In the genomic region with DNA sequence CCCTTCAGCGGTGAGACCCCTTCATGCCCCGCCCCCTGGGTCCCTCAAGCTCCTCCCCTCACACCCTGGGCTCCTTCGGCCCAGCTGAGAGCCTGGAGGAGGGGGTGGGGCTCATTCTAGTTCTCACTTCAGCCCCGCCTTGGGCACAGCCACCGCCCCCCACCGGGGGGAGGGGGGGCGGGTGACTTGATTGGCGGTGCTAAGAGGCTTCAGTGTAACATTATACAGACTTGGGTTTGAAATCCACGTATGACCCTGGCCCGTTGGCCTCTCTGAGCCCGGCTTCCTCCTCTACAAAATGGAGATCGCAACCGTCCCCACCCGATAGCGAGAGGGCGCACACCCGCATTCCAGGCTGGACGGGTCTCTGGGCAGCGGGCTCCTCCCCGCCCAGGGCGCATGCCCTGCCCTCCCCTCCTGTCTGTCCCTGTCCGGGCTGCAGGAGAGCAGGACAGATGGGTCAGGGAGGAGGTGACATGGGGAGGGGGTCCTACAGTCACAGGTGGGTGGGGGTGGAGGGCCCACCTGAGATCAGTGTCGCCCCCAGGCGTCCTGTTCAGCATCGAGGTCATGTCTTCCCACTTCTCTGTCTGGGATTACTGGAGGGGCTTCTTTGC, we compare ENCODE assay signal across 1 cellular context.
TF ChIP-seq lines count a peak whose summit lies in the region.

No MANE protein-coding gene starts in this region.

TF ChIP-seq in K562, 482 proteins besides CTCF, POLR2A, EP300 and RAD21 (continued from another document and continues in another):
- TF ChIP-seq, protein P1, sequence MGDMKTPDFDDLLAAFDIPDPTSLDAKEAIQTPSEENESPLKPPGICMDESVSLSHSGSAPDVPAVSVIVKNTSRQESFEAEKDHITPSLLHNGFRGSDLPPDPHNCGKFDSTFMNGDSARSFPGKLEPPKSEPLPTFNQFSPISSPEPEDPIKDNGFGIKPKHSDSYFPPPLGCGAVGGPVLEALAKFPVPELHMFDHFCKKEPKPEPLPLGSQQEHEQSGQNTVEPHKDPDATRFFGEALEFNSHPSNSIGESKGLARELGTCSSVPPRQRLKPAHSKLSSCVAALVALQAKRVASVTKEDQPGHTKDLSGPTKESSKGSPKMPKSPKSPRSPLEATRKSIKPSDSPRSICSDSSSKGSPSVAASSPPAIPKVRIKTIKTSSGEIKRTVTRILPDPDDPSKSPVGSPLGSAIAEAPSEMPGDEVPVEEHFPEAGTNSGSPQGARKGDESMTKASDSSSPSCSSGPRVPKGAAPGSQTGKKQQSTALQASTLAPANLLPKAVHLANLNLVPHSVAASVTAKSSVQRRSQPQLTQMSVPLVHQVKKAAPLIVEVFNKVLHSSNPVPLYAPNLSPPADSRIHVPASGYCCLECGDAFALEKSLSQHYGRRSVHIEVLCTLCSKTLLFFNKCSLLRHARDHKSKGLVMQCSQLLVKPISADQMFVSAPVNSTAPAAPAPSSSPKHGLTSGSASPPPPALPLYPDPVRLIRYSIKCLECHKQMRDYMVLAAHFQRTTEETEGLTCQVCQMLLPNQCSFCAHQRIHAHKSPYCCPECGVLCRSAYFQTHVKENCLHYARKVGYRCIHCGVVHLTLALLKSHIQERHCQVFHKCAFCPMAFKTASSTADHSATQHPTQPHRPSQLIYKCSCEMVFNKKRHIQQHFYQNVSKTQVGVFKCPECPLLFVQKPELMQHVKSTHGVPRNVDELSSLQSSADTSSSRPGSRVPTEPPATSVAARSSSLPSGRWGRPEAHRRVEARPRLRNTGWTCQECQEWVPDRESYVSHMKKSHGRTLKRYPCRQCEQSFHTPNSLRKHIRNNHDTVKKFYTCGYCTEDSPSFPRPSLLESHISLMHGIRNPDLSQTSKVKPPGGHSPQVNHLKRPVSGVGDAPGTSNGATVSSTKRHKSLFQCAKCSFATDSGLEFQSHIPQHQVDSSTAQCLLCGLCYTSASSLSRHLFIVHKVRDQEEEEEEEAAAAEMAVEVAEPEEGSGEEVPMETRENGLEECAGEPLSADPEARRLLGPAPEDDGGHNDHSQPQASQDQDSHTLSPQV (IDR thresholded peaks at IDR 0.05) = 0 out of 2 replicates have a peak, but pooled peaks have one; percentile 17
- TF ChIP-seq COPS2 (conservative IDR thresholded peaks at IDR 0.05) (no peak), CTBP1 (IDR thresholded peaks at IDR 0.05; ENCODE audit: borderline replicate concordance) (peak; percentile 48; the same call in 1 of the 2 replicates), CBX2 (IDR thresholded peaks at IDR 0.05; ENCODE audit: insufficient read depth, low read length, poor library complexity, severe bottlenecking) (no peak), SMARCE1 (IDR thresholded peaks at IDR 0.05) (peak; percentile 44; the same call in 1 of the 2 replicates), SMARCA4 (IDR thresholded peaks at IDR 0.05) (0 out of 2 replicates have a peak, but pooled peaks have one; percentile 15), NR3C1 (CRISPR knock-in tag; IDR thresholded peaks at IDR 0.05) (no peak), SMARCC2 (IDR thresholded peaks at IDR 0.05; ENCODE audit: low read depth) (no peak), CBX8 (IDR thresholded peaks at IDR 0.05; ENCODE audit: borderline replicate concordance, extremely low read depth, low read depth, low read length, poor library complexity, severe bottlenecking) (no peak), ZNF124 (CRISPR knock-in tag; IDR thresholded peaks at IDR 0.05) (no peak), NONO (IDR thresholded peaks at IDR 0.05; ENCODE audit: low read depth in 2 of 2, low read length in 1 of 2) (peak in 1 of 2 experiments; percentile 90; a peak in 2 of 4 replicates), BRCA1 (IDR thresholded peaks at IDR 0.05) (no peak), BRCA1 (CRISPR knock-in tag; IDR thresholded peaks at IDR 0.05) (no peak), PPARD (CRISPR knock-in tag; IDR thresholded peaks at IDR 0.05) (no peak), SRSF9 (IDR thresholded peaks at IDR 0.05; ENCODE audit: borderline replicate concordance, low read depth, low read length) (no peak), CXXC5 (CRISPR knock-in tag; IDR thresholded peaks at IDR 0.05) (peak; percentile 58), SMAD4 (CRISPR knock-in tag; conservative IDR thresholded peaks at IDR 0.05) (no peak), SMAD3 (CRISPR knock-in tag; conservative IDR thresholded peaks at IDR 0.05) (no peak), SAFB (IDR thresholded peaks at IDR 0.05; ENCODE audit: borderline replicate concordance, low read depth, low read length) (no peak), PTTG1 (tag; IDR thresholded peaks at IDR 0.05; ENCODE audit: low read depth) (no peak), HDGF (IDR thresholded peaks at IDR 0.05) (no peak), HDAC6 (IDR thresholded peaks at IDR 0.05; ENCODE audit: low read depth, low read length) (no peak), ARHGAP35 (IDR thresholded peaks at IDR 0.05; ENCODE audit: partially characterized antibody) (no peak), MTA3 (IDR thresholded peaks at IDR 0.05; ENCODE audit: borderline replicate concordance) (peak; percentile 80), MYNN (IDR thresholded peaks at IDR 0.05) (0 out of 2 replicates have a peak, but pooled peaks have one; percentile 16), MYNN (CRISPR knock-in tag; IDR thresholded peaks at IDR 0.05) (no peak), PHF8 (IDR thresholded peaks at IDR 0.05; ENCODE audit: borderline replicate concordance, low read length) (peak; percentile 36; the same call in 1 of the 2 replicates), SAFB2 (IDR thresholded peaks at IDR 0.05; ENCODE audit: borderline replicate concordance, low read depth, low read length, severe bottlenecking) (no peak), ZFP36 (IDR thresholded peaks at IDR 0.05; ENCODE audit: low read depth, low read length, partially characterized antibody) (no peak), DPF2 (IDR thresholded peaks at IDR 0.05) (no peak), CHD2 (IDR thresholded peaks at IDR 0.05; ENCODE audit: low read depth, low read length) (peak; percentile 54; the same call in 1 of the 2 replicates), MCM7 (IDR thresholded peaks at IDR 0.05) (no peak), CCAR2 (IDR thresholded peaks at IDR 0.05; ENCODE audit: low read depth, low read length) (no peak), MED1 (CRISPR knock-in tag; IDR thresholded peaks at IDR 0.05; ENCODE audit: borderline replicate concordance) (no peak), MAFF (IDR thresholded peaks at IDR 0.05; ENCODE audit: low read length) (no peak), RBM39 (optimal IDR thresholded peaks at IDR 0.05; ENCODE audit: low read depth, low read length) (no peak), XRCC5 (IDR thresholded peaks at IDR 0.05; ENCODE audit: low read depth, low read length) (no peak), KDM4B (IDR thresholded peaks at IDR 0.05; ENCODE audit: borderline replicate concordance in 2 of 2, low read depth in 1 of 2) (peak in 1 of 2 experiments; percentile 64; a peak in 1 of 4 replicates), RNF2 (IDR thresholded peaks at IDR 0.05) (no peak), ZNF507 (tag; conservative IDR thresholded peaks at IDR 0.05) (no peak), ARID1B (IDR thresholded peaks at IDR 0.05) (peak; percentile 19; the same call in 1 of the 2 replicates), ZEB2 (IDR thresholded peaks at IDR 0.05) (peak; percentile 66; the same call in 1 of the 2 replicates)
- TF ChIP-seq, protein P2, sequence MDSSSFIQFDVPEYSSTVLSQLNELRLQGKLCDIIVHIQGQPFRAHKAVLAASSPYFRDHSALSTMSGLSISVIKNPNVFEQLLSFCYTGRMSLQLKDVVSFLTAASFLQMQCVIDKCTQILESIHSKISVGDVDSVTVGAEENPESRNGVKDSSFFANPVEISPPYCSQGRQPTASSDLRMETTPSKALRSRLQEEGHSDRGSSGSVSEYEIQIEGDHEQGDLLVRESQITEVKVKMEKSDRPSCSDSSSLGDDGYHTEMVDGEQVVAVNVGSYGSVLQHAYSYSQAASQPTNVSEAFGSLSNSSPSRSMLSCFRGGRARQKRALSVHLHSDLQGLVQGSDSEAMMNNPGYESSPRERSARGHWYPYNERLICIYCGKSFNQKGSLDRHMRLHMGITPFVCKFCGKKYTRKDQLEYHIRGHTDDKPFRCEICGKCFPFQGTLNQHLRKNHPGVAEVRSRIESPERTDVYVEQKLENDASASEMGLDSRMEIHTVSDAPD (CRISPR knock-in tag; IDR thresholded peaks at IDR 0.05) = no peak
- TF ChIP-seq, protein P3, sequence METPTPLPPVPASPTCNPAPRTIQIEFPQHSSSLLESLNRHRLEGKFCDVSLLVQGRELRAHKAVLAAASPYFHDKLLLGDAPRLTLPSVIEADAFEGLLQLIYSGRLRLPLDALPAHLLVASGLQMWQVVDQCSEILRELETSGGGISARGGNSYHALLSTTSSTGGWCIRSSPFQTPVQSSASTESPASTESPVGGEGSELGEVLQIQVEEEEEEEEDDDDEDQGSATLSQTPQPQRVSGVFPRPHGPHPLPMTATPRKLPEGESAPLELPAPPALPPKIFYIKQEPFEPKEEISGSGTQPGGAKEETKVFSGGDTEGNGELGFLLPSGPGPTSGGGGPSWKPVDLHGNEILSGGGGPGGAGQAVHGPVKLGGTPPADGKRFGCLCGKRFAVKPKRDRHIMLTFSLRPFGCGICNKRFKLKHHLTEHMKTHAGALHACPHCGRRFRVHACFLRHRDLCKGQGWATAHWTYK (CRISPR knock-in tag; IDR thresholded peaks at IDR 0.05) = peak; percentile 75; the same call in 1 of the 2 replicates
- TF ChIP-seq, protein P4, sequence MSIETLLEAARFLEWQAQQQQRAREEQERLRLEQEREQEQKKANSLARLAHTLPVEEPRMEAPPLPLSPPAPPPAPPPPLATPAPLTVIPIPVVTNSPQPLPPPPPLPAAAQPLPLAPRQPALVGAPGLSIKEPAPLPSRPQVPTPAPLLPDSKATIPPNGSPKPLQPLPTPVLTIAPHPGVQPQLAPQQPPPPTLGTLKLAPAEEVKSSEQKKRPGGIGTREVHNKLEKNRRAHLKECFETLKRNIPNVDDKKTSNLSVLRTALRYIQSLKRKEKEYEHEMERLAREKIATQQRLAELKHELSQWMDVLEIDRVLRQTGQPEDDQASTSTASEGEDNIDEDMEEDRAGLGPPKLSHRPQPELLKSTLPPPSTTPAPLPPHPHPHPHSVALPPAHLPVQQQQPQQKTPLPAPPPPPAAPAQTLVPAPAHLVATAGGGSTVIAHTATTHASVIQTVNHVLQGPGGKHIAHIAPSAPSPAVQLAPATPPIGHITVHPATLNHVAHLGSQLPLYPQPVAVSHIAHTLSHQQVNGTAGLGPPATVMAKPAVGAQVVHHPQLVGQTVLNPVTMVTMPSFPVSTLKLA (conservative IDR thresholded peaks at IDR 0.05) = peak in 1 of 2 experiments; percentile 30; a peak in 1 of 4 replicates
- TF ChIP-seq, protein P5, sequence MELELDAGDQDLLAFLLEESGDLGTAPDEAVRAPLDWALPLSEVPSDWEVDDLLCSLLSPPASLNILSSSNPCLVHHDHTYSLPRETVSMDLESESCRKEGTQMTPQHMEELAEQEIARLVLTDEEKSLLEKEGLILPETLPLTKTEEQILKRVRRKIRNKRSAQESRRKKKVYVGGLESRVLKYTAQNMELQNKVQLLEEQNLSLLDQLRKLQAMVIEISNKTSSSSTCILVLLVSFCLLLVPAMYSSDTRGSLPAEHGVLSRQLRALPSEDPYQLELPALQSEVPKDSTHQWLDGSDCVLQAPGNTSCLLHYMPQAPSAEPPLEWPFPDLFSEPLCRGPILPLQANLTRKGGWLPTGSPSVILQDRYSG (tag; conservative IDR thresholded peaks at IDR 0.05; ENCODE audit: low read depth) = no peak
- TF ChIP-seq, protein P6, sequence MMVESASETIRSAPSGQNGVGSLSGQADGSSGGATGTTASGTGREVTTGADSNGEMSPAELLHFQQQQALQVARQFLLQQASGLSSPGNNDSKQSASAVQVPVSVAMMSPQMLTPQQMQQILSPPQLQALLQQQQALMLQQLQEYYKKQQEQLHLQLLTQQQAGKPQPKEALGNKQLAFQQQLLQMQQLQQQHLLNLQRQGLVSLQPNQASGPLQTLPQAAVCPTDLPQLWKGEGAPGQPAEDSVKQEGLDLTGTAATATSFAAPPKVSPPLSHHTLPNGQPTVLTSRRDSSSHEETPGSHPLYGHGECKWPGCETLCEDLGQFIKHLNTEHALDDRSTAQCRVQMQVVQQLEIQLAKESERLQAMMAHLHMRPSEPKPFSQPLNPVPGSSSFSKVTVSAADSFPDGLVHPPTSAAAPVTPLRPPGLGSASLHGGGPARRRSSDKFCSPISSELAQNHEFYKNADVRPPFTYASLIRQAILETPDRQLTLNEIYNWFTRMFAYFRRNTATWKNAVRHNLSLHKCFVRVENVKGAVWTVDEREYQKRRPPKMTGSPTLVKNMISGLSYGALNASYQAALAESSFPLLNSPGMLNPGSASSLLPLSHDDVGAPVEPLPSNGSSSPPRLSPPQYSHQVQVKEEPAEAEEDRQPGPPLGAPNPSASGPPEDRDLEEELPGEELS (CRISPR knock-in tag; IDR thresholded peaks at IDR 0.05; ENCODE audit: borderline replicate concordance) = no peak
- TF ChIP-seq, protein P7, sequence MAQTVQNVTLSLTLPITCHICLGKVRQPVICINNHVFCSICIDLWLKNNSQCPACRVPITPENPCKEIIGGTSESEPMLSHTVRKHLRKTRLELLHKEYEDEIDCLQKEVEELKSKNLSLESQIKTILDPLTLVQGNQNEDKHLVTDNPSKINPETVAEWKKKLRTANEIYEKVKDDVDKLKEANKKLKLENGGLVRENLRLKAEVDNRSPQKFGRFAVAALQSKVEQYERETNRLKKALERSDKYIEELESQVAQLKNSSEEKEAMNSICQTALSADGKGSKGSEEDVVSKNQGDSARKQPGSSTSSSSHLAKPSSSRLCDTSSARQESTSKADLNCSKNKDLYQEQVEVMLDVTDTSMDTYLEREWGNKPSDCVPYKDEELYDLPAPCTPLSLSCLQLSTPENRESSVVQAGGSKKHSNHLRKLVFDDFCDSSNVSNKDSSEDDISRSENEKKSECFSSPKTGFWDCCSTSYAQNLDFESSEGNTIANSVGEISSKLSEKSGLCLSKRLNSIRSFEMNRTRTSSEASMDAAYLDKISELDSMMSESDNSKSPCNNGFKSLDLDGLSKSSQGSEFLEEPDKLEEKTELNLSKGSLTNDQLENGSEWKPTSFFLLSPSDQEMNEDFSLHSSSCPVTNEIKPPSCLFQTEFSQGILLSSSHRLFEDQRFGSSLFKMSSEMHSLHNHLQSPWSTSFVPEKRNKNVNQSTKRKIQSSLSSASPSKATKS (CRISPR knock-in tag; IDR thresholded peaks at IDR 0.05) = no peak
- TF ChIP-seq, protein P8, sequence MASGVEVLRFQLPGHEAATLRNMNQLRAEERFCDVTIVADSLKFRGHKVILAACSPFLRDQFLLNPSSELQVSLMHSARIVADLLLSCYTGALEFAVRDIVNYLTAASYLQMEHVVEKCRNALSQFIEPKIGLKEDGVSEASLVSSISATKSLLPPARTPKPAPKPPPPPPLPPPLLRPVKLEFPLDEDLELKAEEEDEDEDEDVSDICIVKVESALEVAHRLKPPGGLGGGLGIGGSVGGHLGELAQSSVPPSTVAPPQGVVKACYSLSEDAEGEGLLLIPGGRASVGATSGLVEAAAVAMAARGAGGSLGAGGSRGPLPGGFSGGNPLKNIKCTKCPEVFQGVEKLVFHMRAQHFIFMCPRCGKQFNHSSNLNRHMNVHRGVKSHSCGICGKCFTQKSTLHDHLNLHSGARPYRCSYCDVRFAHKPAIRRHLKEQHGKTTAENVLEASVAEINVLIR (CRISPR knock-in tag; IDR thresholded peaks at IDR 0.05) = no peak
- TF ChIP-seq, protein P9, sequence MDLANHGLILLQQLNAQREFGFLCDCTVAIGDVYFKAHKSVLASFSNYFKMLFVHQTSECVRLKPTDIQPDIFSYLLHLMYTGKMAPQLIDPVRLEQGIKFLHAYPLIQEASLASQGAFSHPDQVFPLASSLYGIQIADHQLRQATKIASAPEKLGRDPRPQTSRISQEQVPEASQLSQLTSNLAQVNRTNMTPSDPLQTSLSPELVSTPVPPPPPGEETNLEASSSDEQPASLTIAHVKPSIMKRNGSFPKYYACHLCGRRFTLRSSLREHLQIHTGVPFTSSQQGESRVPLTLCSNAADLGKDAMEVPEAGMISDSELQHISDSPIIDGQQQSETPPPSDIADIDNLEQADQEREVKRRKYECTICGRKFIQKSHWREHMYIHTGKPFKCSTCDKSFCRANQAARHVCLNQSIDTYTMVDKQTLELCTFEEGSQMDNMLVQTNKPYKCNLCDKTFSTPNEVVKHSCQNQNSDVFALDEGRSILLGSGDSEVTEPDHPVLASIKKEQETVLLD (IDR thresholded peaks at IDR 0.05) = peak; percentile 67; the same call in 1 of the 2 replicates
